8 cellular contexts compared by ENCODE assay signal in genomic region chr3:20040476-20041196, GRCh38. TPM values are rescaled to one million over a fixed set of nuclear protein-coding genes. Genes with fewer than 3 reads are reported as not detected.
DNase-seq lines count a peak whose midpoint lies in the region; ATAC-seq and TF ChIP-seq lines count a peak whose summit lies in the region.

No MANE protein-coding gene starts in this region.

- H3K4me3 Mint-ChIP-seq in Calu3 (ENCODE audit: low read depth, unreplicated experiment) (peak overlapping the region; percentile 84), nephron (peak overlapping the region; percentile 95 to 97 (median 96))

- peaks cover 25% of the 10 kb centered on the region for H3K36me3 Mint-ChIP-seq in Calu3 (ENCODE audit: insufficient read depth, unreplicated experiment)
- H3K36me3 Mint-ChIP-seq in nephron (ENCODE audit: low read depth), result no peaks in the 10 kb centered on the region

- TF ChIP-seq CTCF in Calu3 (IDR thresholded peaks at IDR 0.05; ENCODE audit: unreplicated experiment) (no peak), RWPE1 (conservative IDR thresholded peaks at IDR 0.05; ENCODE audit: low read depth) (no peak), nephron (IDR thresholded peaks at IDR 0.05; ENCODE audit: unreplicated experiment in 3 of 3) (no peak)

- H3K9me3 Mint-ChIP-seq in Calu3 (ENCODE audit: low read depth, unreplicated experiment) (no peaks in the 10 kb centered on the region), nephron (no peaks in the 10 kb centered on the region)

- DNase-seq in Calu3 (peak; percentile 69), HT1080 (ENCODE audit: low read depth) (peak; percentile 66), RWPE1 (ENCODE audit: low spot score) (peak; percentile 46), activated gamma-delta T cell treated with Interleukin-2 at 50 U/mL for 16 hours (peak; percentile 57), fibroblast of the conjunctiva (ENCODE audit: low read depth) (peak; percentile 57), stromal cell of bone marrow (ENCODE audit: low read depth) (peak; percentile 38)

- H3K4me1 Mint-ChIP-seq in Calu3 (ENCODE audit: low read depth, unreplicated experiment) (peaks cover 38% of the 10 kb centered on the region), nephron (peaks cover 22% of the 10 kb centered on the region)

- H3K27ac Mint-ChIP-seq in Calu3 (ENCODE audit: unreplicated experiment) (peak overlapping the region; percentile 74), nephron (peak overlapping the region; percentile 82 to 97 (median 92))

- peak overlapping the region; percentile 95 for H3K27ac ChIP-seq in RWPE1

- POLR2A ChIA-PET in RWPE1 (lab: Yijun Ruan, JAX; ENCODE audit: low non-redundant PET), result no interaction called here

- no TSS peak for BruUV-seq in Calu3 (replicated peaks; lab: Mats Ljungman, UMichigan)

- H3K27me3 Mint-ChIP-seq in Calu3 (ENCODE audit: unreplicated experiment), result no peaks in the 10 kb centered on the region
- H3K27me3 Mint-ChIP-seq in nephron (ENCODE audit: low read depth), result no peaks in the 10 kb centered on the region

- CTCF ChIA-PET in Calu3 (lab: Charles Lee), result interaction anchor here (0.5 to 1.3 kb wide), 5 partner anchors 14 to 1500 kb away, joined by 3 to 6 read pairs (median 3); partner anchors contain the start of gene SGO1
- CTCF ChIA-PET in RWPE1 (lab: Yijun Ruan, JAX), result interaction anchor here (0.7 kb wide), 1 partner anchor 70 kb away, joined by 4 read pairs; no protein-coding TSS in a partner anchor

- intact Hi-C loops in Calu3 (cut with micrococcal nuclease; ENCODE audit: unreplicated experiment), result loop anchor here (5.0 kb wide), 2 partner anchors 137 to 153 kb away; no protein-coding TSS in a partner anchor

- ATAC-seq in GM21360 (IDR thresholded peaks at IDR 0.05; ENCODE audit: unreplicated experiment), result peak; percentile 36

RNA-seq across cellular contexts. Expression of gene KAT2B, which starts 0.4 kb away (rescaled TPM):
- total RNA-seq in Calu3 (2022), result 12.0 and 13.8 TPM in 2 replicates
- total RNA-seq in HT1080 (2014; rRNA removed; shearing (Covaris generic)), result 10.2 and 16.7 TPM in 2 replicates
- polyA plus RNA-seq in HT1080 (2015; cell fraction: cytosol; rRNA removed), result 10.6 and 13.4 TPM in 2 replicates
- polyA plus RNA-seq in HT1080 (2015; cell fraction: nucleus; rRNA removed), result 13.6 and 16.1 TPM in 2 replicates

RNA-seq across cellular contexts. Expression of gene PP2D1, which starts 28.6 kb away (rescaled TPM):
- total RNA-seq in Calu3 (2022), result not detected in 2 replicates
- total RNA-seq in HT1080 (2014; rRNA removed; shearing (Covaris generic)), result not detected in 2 replicates
- not detected in 2 replicates for polyA plus RNA-seq in HT1080 (2015; cell fraction: cytosol; rRNA removed)
- polyA plus RNA-seq in HT1080 (2015; cell fraction: nucleus; rRNA removed), result not detected in 2 replicates

Comparison
In these comparisons a context has a peak if more than half of its experiments do, and no peak if none do; other contexts are left out.
1. Peak in every context shown above with its lines: DNase-seq, ATAC-seq and H3K27ac ChIP-seq.